ENCODE assay signal across 8 cellular contexts in genomic region chr6:149054559-149055194, GRCh38.
DNase-seq lines count a peak whose midpoint lies in the region; ATAC-seq and TF ChIP-seq lines count a peak whose summit lies in the region.

No MANE protein-coding gene starts in this region.

- H2BK15ac ChIP-seq in H9 (ENCODE audit: low read depth, low read length) = no peak overlapping the region

- H3K79me1 ChIP-seq in H9 (ENCODE audit: insufficient read depth, low read depth, low read length, poor library complexity, severe bottlenecking) = no peaks in the 10 kb centered on the region

- no peak overlapping the region for H3K14ac ChIP-seq in H9 (ENCODE audit: insufficient read depth, low read length)

- H3T11ph ChIP-seq in H9 (ENCODE audit: low read length) = no peak overlapping the region

- POLR2A ChIA-PET in T-cell (lab: Charles Lee) = interaction anchor here in 1 of 2 donors (0.6 to 1.0 kb wide), 2 partner anchors 8 to 24 kb away, joined by 3 to 4 read pairs; no protein-coding TSS in a partner anchor

- H2BK5ac ChIP-seq in H9 (ENCODE audit: insufficient read length, low read length) = no peak overlapping the region

- peaks cover 79% of the 10 kb centered on the region for H3K4me1 Mint-ChIP-seq in activated CD8-positive, alpha-beta memory T cell treated with anti-CD3 and anti-CD28 coated beads, Interleukin-2, amount 10 ng/mL, durations not matched to agents 7 days and 5 days
- H3K4me1 Mint-ChIP-seq in T-cell = peaks cover 19 to 45% (median 20%) of the 10 kb centered on the region in 3 donors
- peaks cover 14 to 18% of the 10 kb centered on the region in 2 experiments for H3K4me1 Mint-ChIP-seq in H9

- no peak overlapping the region for H2AFZ ChIP-seq in H9 (ENCODE audit: low read length)

- 34 to 36% methylated on average over 8 of the region's 8 CpGs for WGBS in thyroid gland, 2 donors
- no CpG with 5 or more reads among the region's 8 CpGs for WGBS in H9 (ENCODE audit: extremely low coverage, insufficient read length, low lambda C conversion rate)

- intact Hi-C loops in thyroid gland (cut with DNase I) = no loop called here

- no peaks in the 10 kb centered on the region for H3K9me3 Mint-ChIP-seq in activated CD8-positive, alpha-beta memory T cell treated with anti-CD3 and anti-CD28 coated beads, Interleukin-2, amount 10 ng/mL, durations not matched to agents 7 days and 5 days (ENCODE audit: low read depth)
- H3K9me3 Mint-ChIP-seq in T-cell = no peaks in the 10 kb centered on the region
- no peaks in the 10 kb centered on the region for H3K9me3 Mint-ChIP-seq in H9

- H2AK5ac ChIP-seq in H9 (ENCODE audit: insufficient read length, low read length) = no peak overlapping the region

- no peak overlapping the region for H3K4ac ChIP-seq in H9 (ENCODE audit: low read depth, low read length)

- H3K9me3 ChIP-seq in thyroid gland (no peaks in the 10 kb centered on the region), H9 (ENCODE audit: control insufficient read depth, low read depth, low read length) (no peaks in the 10 kb centered on the region)

- H3K27ac Mint-ChIP-seq in activated CD8-positive, alpha-beta memory T cell treated with anti-CD3 and anti-CD28 coated beads, Interleukin-2, amount 10 ng/mL, durations not matched to agents 7 days and 5 days = peak overlapping the region; percentile 94
- H3K27ac Mint-ChIP-seq in T-cell (peak overlapping the region; percentile 60 to 78), H9 (peak overlapping the region in 1 of 3 experiments; percentile 22; a peak in 3 of 7 replicates)

- CTCF ChIA-PET in activated CD8-positive, alpha-beta memory T cell treated with anti-CD3 and anti-CD28 coated beads, Interleukin-2, amount 10 ng/mL, durations not matched to agents 7 days and 5 days (lab: Charles Lee) = interaction anchor here (1.2 to 3.4 kb wide), 7 partner anchors 8 to 376 kb away, joined by 3 to 23 read pairs (median 6); no protein-coding TSS in a partner anchor
- CTCF ChIA-PET in T-cell (lab: Charles Lee) = interaction anchor here in 1 of 2 donors (1.1 to 1.6 kb wide), 2 partner anchors 11 to 377 kb away, joined by 3 to 5 read pairs; no protein-coding TSS in a partner anchor

- H4K5ac ChIP-seq in H9 (ENCODE audit: insufficient read length, low read depth, low read length) = no peak overlapping the region

- no peaks in the 10 kb centered on the region for H4K20me1 ChIP-seq in H9 (ENCODE audit: control insufficient read depth, insufficient read depth, insufficient read length)

- no peak overlapping the region for H3K4me2 ChIP-seq in H9 (ENCODE audit: insufficient read depth, insufficient read length, low read length)

- H3K36me3 Mint-ChIP-seq in activated CD8-positive, alpha-beta memory T cell treated with anti-CD3 and anti-CD28 coated beads, Interleukin-2, amount 10 ng/mL, durations not matched to agents 7 days and 5 days = peaks cover 16% of the 10 kb centered on the region
- H3K36me3 Mint-ChIP-seq in T-cell = no peaks in the 10 kb centered on the region
- H3K36me3 Mint-ChIP-seq in H9 (ENCODE audit: insufficient read depth in 1 of 3, low read depth in 3 of 3) = peaks cover 0 to 4% (median 0%) of the 10 kb centered on the region in 3 experiments; a peak in 2 of 7 replicates

- TF ChIP-seq POLR2A in thyroid gland (IDR thresholded peaks at IDR 0.05) = no peak

- H3K36me3 ChIP-seq in thyroid gland = no peaks in the 10 kb centered on the region

- no peaks in the 10 kb centered on the region for H3K27me3 ChIP-seq in thyroid gland
- no peaks in the 10 kb centered on the region for H3K27me3 ChIP-seq in H9 (ENCODE audit: insufficient read depth, low read length)

- H2BK12ac ChIP-seq in H9 (ENCODE audit: insufficient read length, low read depth, low read length) = no peak overlapping the region

- no peaks in the 10 kb centered on the region for H3K27me3 Mint-ChIP-seq in activated CD8-positive, alpha-beta memory T cell treated with anti-CD3 and anti-CD28 coated beads, Interleukin-2, amount 10 ng/mL, durations not matched to agents 7 days and 5 days
- H3K27me3 Mint-ChIP-seq in T-cell (no peaks in the 10 kb centered on the region), H9 (ENCODE audit: low read depth) (no peaks in the 10 kb centered on the region)

- DNase-seq in activated CD8-positive, alpha-beta memory T cell treated with anti-CD3 and anti-CD28 coated beads, Interleukin-2, amount 10 ng/mL, durations not matched to agents 7 days and 5 days = no peak
- DNase-seq in activated CD8-positive, alpha-beta memory T cell treated with anti-CD3 and anti-CD28 coated beads, Interleukin-2, amount 50 U/mL, for 4 hours = no peak
- DNase-seq in T-cell (no peak), thyroid gland (peak; percentile 54 to 73), H9 (no peak), dermis blood vessel endothelial cell (no peak), substantia nigra (lab: John Stamatoyannopoulos, UW) (no peak)

- no peaks in the 10 kb centered on the region for H3K23me2 ChIP-seq in H9 (ENCODE audit: insufficient read length, low read depth, low read length, poor library complexity, severe bottlenecking)

- H2BK120ac ChIP-seq in H9 (ENCODE audit: low read depth, low read length, poor library complexity, severe bottlenecking) = no peak overlapping the region

- H3K56ac ChIP-seq in H9 (ENCODE audit: insufficient read length, low read depth, low read length) = no peak overlapping the region

- H3K4me3 ChIP-seq in thyroid gland (replicated peaks in 1 of 3) = no peak overlapping the region

- H3K18ac ChIP-seq in H9 (ENCODE audit: insufficient read length, low read depth, low read length) = no peak overlapping the region

- peak overlapping the region; percentile 69 for H3K4me3 Mint-ChIP-seq in activated CD8-positive, alpha-beta memory T cell treated with anti-CD3 and anti-CD28 coated beads, Interleukin-2, amount 10 ng/mL, durations not matched to agents 7 days and 5 days
- no peak overlapping the region for H3K4me3 Mint-ChIP-seq in T-cell
- no peak overlapping the region for H3K4me3 Mint-ChIP-seq in H9

- ATAC-seq in activated CD8-positive, alpha-beta memory T cell treated with anti-CD3 and anti-CD28 coated beads, Interleukin-2, amount 10 ng/mL, durations not matched to agents 7 days and 5 days = peak; percentile 22
- ATAC-seq in HG02852 (IDR thresholded peaks at IDR 0.05; ENCODE audit: unreplicated experiment) = peak; percentile 89
- ATAC-seq in T-cell (replicated peaks in 1 of 4) = peak in 1 of 4 experiments; percentile 42

- TF ChIP-seq CTCF in thyroid gland (IDR thresholded peaks at IDR 0.05) (no peak), H9 (conservative IDR thresholded peaks at IDR 0.05) (no peak)

- no peak overlapping the region for H3K9ac ChIP-seq in H9 (ENCODE audit: extremely low read depth, insufficient read length, low read length)

- H3K27ac ChIP-seq in thyroid gland (peak overlapping the region; percentile 55 to 71 (median 69)), H9 (ENCODE audit: insufficient read length, low read depth, low read length) (no peak overlapping the region), substantia nigra (ENCODE audit: low read depth, low read length, poor library complexity, severe bottlenecking) (no peak overlapping the region)

- no peak overlapping the region for H3K23ac ChIP-seq in H9 (ENCODE audit: insufficient read length, low read depth, low read length)

- no peak overlapping the region for H2BK20ac ChIP-seq in H9 (ENCODE audit: low read depth, low read length, poor library complexity, severe bottlenecking)

- H3K4me1 ChIP-seq in thyroid gland = peaks cover 24 to 32% of the 10 kb centered on the region in 2 donors
- peaks cover 3% of the 10 kb centered on the region; the same call in 1 of the 2 replicates for H3K4me1 ChIP-seq in H9 (ENCODE audit: insufficient read depth, low read length)

- no peak overlapping the region for H4K8ac ChIP-seq in H9 (replicated peaks; ENCODE audit: insufficient read length, low read depth, low read length)

- H4K91ac ChIP-seq in H9 (ENCODE audit: insufficient read length, low read depth, low read length) = no peak overlapping the region

- no peaks in the 10 kb centered on the region for H3K79me2 ChIP-seq in H9 (ENCODE audit: insufficient read depth, low read length)

Comparison
In these comparisons a context has a peak if more than half of its experiments do, and no peak if none do; other contexts are left out.
1. DNase-seq: peak in thyroid gland (2 of 2); none in activated CD8-positive, alpha-beta memory T cell treated with anti-CD3 and anti-CD28 coated beads, Interleukin-2, amount 10 ng/mL, durations not matched to agents 7 days and 5 days (single experiment), activated CD8-positive, alpha-beta memory T cell treated with anti-CD3 and anti-CD28 coated beads, Interleukin-2, amount 50 U/mL, for 4 hours (single experiment), T-cell (0 of 34), H9 (single experiment), dermis blood vessel endothelial cell (single experiment) and substantia nigra (0 of 49).
2. H3K27ac ChIP-seq: peak in thyroid gland (3 of 3); none in H9 (single experiment) and substantia nigra (single experiment).